In genomic region chr13:35530147-35530546, GRCh38 we compare ENCODE assay signal across 29 cellular contexts. TPM values are rescaled to one million over a fixed set of nuclear protein-coding genes. Genes with fewer than 3 reads are reported as not detected.
DNase-seq lines count a peak whose midpoint lies in the region; ATAC-seq and TF ChIP-seq lines count a peak whose summit lies in the region.
"Had no signal": no experiment of that assay in that cellular context is flagged by ENCODE, and none has a peak within 500 bp of the region (broad histone marks: within the 10 kb centered on the region; RNA-seq: fewer than 3 reads in every experiment).

No MANE protein-coding gene starts in this region.

- in situ Hi-C loops in brain microvascular endothelial cell (cut with HindIII; ENCODE audit: low pct_ligation_motif_present, low sequenced_read_pairs): no loop called here

- peak; percentile 17; the same call in 2 of the 3 replicates for ATAC-seq in SK-N-SH treated with all-trans-retinoic acid at 6 μM for 48 hours
- ATAC-seq in left cardiac atrium: no peak
- ATAC-seq in GM21526 (IDR thresholded peaks at IDR 0.05; ENCODE audit: low FRiP score, unreplicated experiment): no peak
- ATAC-seq: naive thymus-derived CD8-positive, alpha-beta T cell; stimulated activated naive B cell treated with anti-CD40 and anti-IgM and Interleukin-4, amounts not matched to agents 10 μg/mL and 1 μg/mL and 100 μg/mL, for 72 hours had no signal

- TF ChIP-seq CTCF in brain microvascular endothelial cell (IDR thresholded peaks at IDR 0.05; ENCODE audit: low read depth, low read length, missing control alignments): no peak

- DNase-seq in NCI-H146 (lab: John Stamatoyannopoulos, UW): peak; percentile 11
- no peak for DNase-seq in NCI-H146 treated with DMSO at 0.1 percent for 48 hours (lab: John Stamatoyannopoulos, UW; ENCODE audit: unreplicated experiment)
- DNase-seq in left cardiac atrium: peak; percentile 37
- DNase-seq in retina: peak; percentile 78
- DNase-seq in UCSD-AML1 (lab: John Stamatoyannopoulos, UW; ENCODE audit: unreplicated experiment): no peak
- DNase-seq in brain microvascular endothelial cell: no peak
- DNase-seq: activated CD4-positive, alpha-beta memory T cell treated with anti-CD3 and anti-CD28 coated beads, Interleukin-2, amount 10 ng/mL, durations not matched to agents 7 days and 5 days; activated CD4-positive, CD25-positive, alpha-beta regulatory T cell treated with anti-CD3 and anti-CD28 coated beads, Interleukin-2, amount 50 U/mL, for 72 hours; activated CD8-positive, alpha-beta memory T cell treated with anti-CD3 and anti-CD28 coated beads, Interleukin-2, amount 50 U/mL, for 48 hours; activated naive CD4-positive, alpha-beta T cell treated with Interleukin-2 at 50 U/mL for 16 hours; DMS79; GDM1; head of caudate nucleus; naive thymus-derived CD8-positive, alpha-beta T cell; NCI-H2029; NCI-H345; stimulated activated naive B cell treated with anti-CD40 and anti-IgM and Interleukin-4, amounts not matched to agents 10 μg/mL and 1 μg/mL and 100 μg/mL, for 72 hours; trophoblast cell had no signal

- H3K36me3 ChIP-seq in brain microvascular endothelial cell (replicated peaks): no peaks in the 10 kb centered on the region

- H3K27ac ChIP-seq in brain microvascular endothelial cell: no peak overlapping the region
- H3K27ac ChIP-seq: 22Rv1, RWPE1, SK-N-MC, skin epidermis had no signal

- no peaks in the 10 kb centered on the region for H3K27me3 ChIP-seq in brain microvascular endothelial cell (replicated peaks)

- intact Hi-C loops in left cardiac atrium (cut with DNase I): no loop called here

- H3K4me3 ChIP-seq in brain microvascular endothelial cell (ENCODE audit: low read depth, low read length): no peak overlapping the region
- H3K4me3 ChIP-seq: lung, SK-N-MC, skin epidermis had no signal

TF ChIP-seq in SK-N-SH treated with all-trans-retinoic acid at 6 μM for 48 hours, 23 proteins besides CTCF, POLR2A, EP300 and RAD21:
- TF ChIP-seq BACH2 (CRISPR knock-in tag; IDR thresholded peaks at IDR 0.05; ENCODE audit: borderline replicate concordance): no peak
- TF ChIP-seq TOX (CRISPR knock-in tag; IDR thresholded peaks at IDR 0.05; ENCODE audit: borderline replicate concordance): no peak
- TF ChIP-seq TSHZ2 (CRISPR knock-in tag; IDR thresholded peaks at IDR 0.05): 0 out of 2 replicates have a peak, but pooled peaks have one; percentile 39
- no peak for TF ChIP-seq ISL1 (CRISPR knock-in tag; IDR thresholded peaks at IDR 0.05)
- no peak for TF ChIP-seq OSR1 (CRISPR knock-in tag; IDR thresholded peaks at IDR 0.05)

RNA-seq across cellular contexts. Expression of gene MAB21L1, which starts 53.7 kb away (rescaled TPM):
- under 1 TPM; 0.24 to 0.29 TPM for total RNA-seq in left cardiac atrium
- total RNA-seq: activated CD4-positive, alpha-beta memory T cell treated with anti-CD3 and anti-CD28 coated beads, Interleukin-2, amount 10 ng/mL, durations not matched to agents 7 days and 5 days; activated T-helper 1 cell treated with anti-CD3 and anti-CD28 coated beads, Interleukin-12 subunit alpha, Interleukin-12 subunit beta, Interleukin-2, Interleukin-4 antibody, amounts not matched to agents 30 ng/mL and 10 ng/mL and 1 ng/mL, durations not matched to agents 14 hours and 24 hours and 36 hours; HT-29; kidney epithelial cell; mononuclear cell; naive thymus-derived CD8-positive, alpha-beta T cell had no signal

Comparison
In these comparisons a context has a peak if more than half of its experiments do, and no peak if none do; other contexts are left out.
1. DNase-seq: peak in NCI-H146 (single experiment), left cardiac atrium (single experiment) and retina (single experiment); none in NCI-H146 treated with DMSO at 0.1 percent for 48 hours (single experiment), UCSD-AML1 (single experiment) and brain microvascular endothelial cell (single experiment).